Comparison of ENCODE assay signal across 28 cellular contexts in the genomic region with DNA sequence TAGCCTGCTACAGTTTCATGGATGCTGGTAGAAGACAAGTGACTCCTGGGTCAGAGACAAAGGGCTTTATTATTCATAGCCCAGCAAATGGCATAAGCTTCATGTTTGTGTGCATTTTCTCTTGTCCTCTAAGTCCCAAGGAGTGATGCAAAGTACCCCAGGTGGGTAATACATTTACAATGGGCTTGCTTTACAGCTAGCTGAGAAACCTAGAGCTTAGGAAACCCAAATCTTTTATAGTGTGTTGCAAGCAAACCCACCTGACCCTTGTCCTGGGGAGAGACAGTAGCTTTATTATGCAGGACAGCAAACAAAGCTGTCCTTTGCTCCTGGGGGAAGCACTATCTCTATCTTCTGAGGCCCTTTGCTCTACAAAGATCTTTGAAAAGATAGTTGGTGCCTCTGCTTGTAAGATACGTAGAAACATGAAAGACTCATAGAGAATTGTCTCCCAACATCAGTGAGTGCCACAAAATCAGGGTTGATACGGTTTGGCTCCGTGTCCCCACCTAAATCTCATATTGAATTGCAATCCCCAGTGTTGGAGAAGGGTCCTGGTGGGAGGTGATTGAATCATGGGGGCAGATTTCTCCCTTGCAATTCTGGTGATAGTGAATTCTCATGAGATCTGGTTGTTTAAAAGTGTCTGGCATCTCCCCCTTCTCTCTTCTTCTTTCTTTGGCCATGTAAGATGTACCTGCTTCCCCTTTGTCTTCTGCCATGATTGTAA.
"Had no signal": no experiment of that assay in that cellular context is flagged by ENCODE, and none has a peak within 500 bp of the region (broad histone marks: within the 10 kb centered on the region; RNA-seq: fewer than 3 reads in every experiment).

No MANE protein-coding gene starts in this region.

- H3K4me3 ChIP-seq: ascending aorta, body of pancreas, Peyer's patch, SJCRH30 had no signal

- H3K27ac ChIP-seq: ascending aorta, body of pancreas, Peyer's patch, RWPE1, SJCRH30 had no signal

- H3K9me3 Mint-ChIP-seq: activated naive CD4-positive, alpha-beta T cell treated with anti-CD3 and anti-CD28 coated beads, Interleukin-2, amount 50 U/mL, for 72 hours; activated naive CD8-positive, alpha-beta T cell treated with anti-CD3 and anti-CD28 coated beads, Interleukin-2, amount 50 U/mL, for 24 hours; activated T-cell treated with anti-CD3 and anti-CD28 coated beads, Interleukin-2, amount 50 U/mL, for 24 hours; activated T-helper 1 cell treated with anti-CD3 and anti-CD28 coated beads, Interleukin-12 subunit alpha, Interleukin-12 subunit beta, Interleukin-2, Interleukin-4 antibody, amounts not matched to agents 30 ng/mL and 10 ng/mL and 1 ng/mL, durations not matched to agents 14 hours and 24 hours and 36 hours; central memory CD8-positive, alpha-beta T cell; T-helper 1 cell treated with Interleukin-12 subunit alpha and Interleukin-12 subunit beta and Interleukin-4 antibody, amounts not matched to agents 30 μg/mL and 1 μg/mL, for 36 hours had no signal

- H3K27me3 ChIP-seq: ascending aorta, body of pancreas, Peyer's patch, SJCRH30 had no signal

- H3K9me3 ChIP-seq: ascending aorta, body of pancreas, Peyer's patch, SJCRH30 had no signal

- H3K36me3 Mint-ChIP-seq: activated CD8-positive, alpha-beta memory T cell treated with anti-CD3 and anti-CD28 coated beads, Interleukin-2, amount 10 ng/mL, durations not matched to agents 7 days and 5 days; activated naive CD4-positive, alpha-beta T cell treated with anti-CD3 and anti-CD28 coated beads, Interleukin-2, amount 50 U/mL, for 72 hours; WTC11 had no signal

- H3K27ac Mint-ChIP-seq: activated CD8-positive, alpha-beta memory T cell treated with anti-CD3 and anti-CD28 coated beads, Interleukin-2, amount 10 ng/mL, durations not matched to agents 7 days and 5 days; activated naive CD4-positive, alpha-beta T cell treated with anti-CD3 and anti-CD28 coated beads, Interleukin-2, amount 50 U/mL, for 72 hours; activated naive CD8-positive, alpha-beta T cell treated with anti-CD3 and anti-CD28 coated beads, Interleukin-2, amount 50 U/mL, for 24 hours; activated T-cell treated with anti-CD3 and anti-CD28 coated beads, Interleukin-2, amount 50 U/mL, for 24 hours; activated T-helper 1 cell treated with anti-CD3 and anti-CD28 coated beads, Interleukin-12 subunit alpha, Interleukin-12 subunit beta, Interleukin-2, Interleukin-4 antibody, amounts not matched to agents 30 ng/mL and 10 ng/mL and 1 ng/mL, durations not matched to agents 14 hours and 24 hours and 36 hours; T-helper 1 cell treated with Interleukin-12 subunit alpha and Interleukin-12 subunit beta and Interleukin-4 antibody, amounts not matched to agents 30 μg/mL and 1 μg/mL, for 36 hours; WTC11 had no signal

- DNase-seq: activated CD4-positive, alpha-beta T cell treated with anti-CD3 and anti-CD28 coated beads for 48 hours; activated CD4-positive, alpha-beta T cell treated with anti-CD3 and anti-CD28 coated beads, Interleukin-2, amount 50 U/mL, for 4 hours; activated CD4-positive, CD25-positive, alpha-beta regulatory T cell treated with anti-CD3 and anti-CD28 coated beads, Interleukin-2, amount 50 U/mL, for 72 hours; activated CD8-positive, alpha-beta memory T cell treated with anti-CD3 and anti-CD28 coated beads, Interleukin-2, amount 10 ng/mL, durations not matched to agents 7 days and 5 days; activated effector memory CD4-positive, alpha-beta T cell treated with anti-CD3 and anti-CD28 coated beads, Interleukin-2, amount 50 U/mL, for 16 hours; activated naive CD4-positive, alpha-beta T cell treated with Interleukin-2 at 50 U/mL for 16 hours; activated naive CD8-positive, alpha-beta T cell treated with anti-CD3 and anti-CD28 coated beads, Interleukin-2, amount 50 U/mL, for 24 hours; activated T-cell treated with anti-CD3 and anti-CD28 coated beads, Interleukin-2, amount 50 U/mL, for 24 hours; amniotic stem cell; body of pancreas; Kasumi-1; NCI-H1105 treated with DMSO at 0.1 percent for 48 hours; NCI-H2029 treated with DMSO at 0.1 percent for 48 hours; NCI-H345; NCI-H510A treated with DMSO at 0.1 percent for 48 hours; NCI-H69; NK-92 treated with Interleukin-12 subunit alpha and Interleukin-12 subunit beta, amount 100 ng/mL, for 24 hours; Peyer's patch; Right ventricle myocardium superior; SJCRH30; T-helper 9 cell had no signal

- H3K4me3 Mint-ChIP-seq: activated CD8-positive, alpha-beta memory T cell treated with anti-CD3 and anti-CD28 coated beads, Interleukin-2, amount 10 ng/mL, durations not matched to agents 7 days and 5 days; activated naive CD8-positive, alpha-beta T cell treated with anti-CD3 and anti-CD28 coated beads, Interleukin-2, amount 50 U/mL, for 24 hours; activated T-cell treated with anti-CD3 and anti-CD28 coated beads, Interleukin-2, amount 50 U/mL, for 24 hours; activated T-helper 1 cell treated with anti-CD3 and anti-CD28 coated beads, Interleukin-12 subunit alpha, Interleukin-12 subunit beta, Interleukin-2, Interleukin-4 antibody, amounts not matched to agents 30 ng/mL and 10 ng/mL and 1 ng/mL, durations not matched to agents 14 hours and 24 hours and 36 hours; central memory CD8-positive, alpha-beta T cell; T-helper 1 cell treated with Interleukin-12 subunit alpha and Interleukin-12 subunit beta and Interleukin-4 antibody, amounts not matched to agents 30 μg/mL and 1 μg/mL, for 36 hours; WTC11 had no signal

- H3K27me3 Mint-ChIP-seq: activated CD8-positive, alpha-beta memory T cell treated with anti-CD3 and anti-CD28 coated beads, Interleukin-2, amount 10 ng/mL, durations not matched to agents 7 days and 5 days had no signal

- H3K36me3 ChIP-seq: ascending aorta, Peyer's patch, SJCRH30 had no signal

- H3K4me1 Mint-ChIP-seq: activated CD8-positive, alpha-beta memory T cell treated with anti-CD3 and anti-CD28 coated beads, Interleukin-2, amount 10 ng/mL, durations not matched to agents 7 days and 5 days; activated naive CD8-positive, alpha-beta T cell treated with anti-CD3 and anti-CD28 coated beads, Interleukin-2, amount 50 U/mL, for 24 hours; central memory CD8-positive, alpha-beta T cell had no signal

- H3K4me1 ChIP-seq: ascending aorta, body of pancreas, SJCRH30 had no signal

- ATAC-seq: activated CD8-positive, alpha-beta memory T cell treated with anti-CD3 and anti-CD28 coated beads, Interleukin-2, amount 10 ng/mL, durations not matched to agents 7 days and 5 days; activated naive CD4-positive, alpha-beta T cell treated with anti-CD3 and anti-CD28 coated beads, Interleukin-2, amount 50 U/mL, for 72 hours; activated naive CD8-positive, alpha-beta T cell treated with anti-CD3 and anti-CD28 coated beads, Interleukin-2, amount 50 U/mL, for 24 hours; body of pancreas; WTC11 had no signal
